Comparison of ENCODE assay signal across 1 cellular context in genomic region chr1:6859415-6860343, GRCh38.
TF ChIP-seq lines count a peak whose summit lies in the region.

No MANE protein-coding gene starts in this region.

TF ChIP-seq in HCT116, 20 proteins besides CTCF, POLR2A, EP300 and RAD21 (continued from another document):
- no peak for TF ChIP-seq REST (IDR thresholded peaks at IDR 0.05; ENCODE audit: low read depth)
- no peak for TF ChIP-seq SIN3A (IDR thresholded peaks at IDR 0.05; ENCODE audit: low read depth)
- TF ChIP-seq ATF3 (IDR thresholded peaks at IDR 0.05), result 0 out of 2 replicates have a peak, but pooled peaks have one; percentile 28
